ENCODE assay signal across 8 cellular contexts in the genomic region with DNA sequence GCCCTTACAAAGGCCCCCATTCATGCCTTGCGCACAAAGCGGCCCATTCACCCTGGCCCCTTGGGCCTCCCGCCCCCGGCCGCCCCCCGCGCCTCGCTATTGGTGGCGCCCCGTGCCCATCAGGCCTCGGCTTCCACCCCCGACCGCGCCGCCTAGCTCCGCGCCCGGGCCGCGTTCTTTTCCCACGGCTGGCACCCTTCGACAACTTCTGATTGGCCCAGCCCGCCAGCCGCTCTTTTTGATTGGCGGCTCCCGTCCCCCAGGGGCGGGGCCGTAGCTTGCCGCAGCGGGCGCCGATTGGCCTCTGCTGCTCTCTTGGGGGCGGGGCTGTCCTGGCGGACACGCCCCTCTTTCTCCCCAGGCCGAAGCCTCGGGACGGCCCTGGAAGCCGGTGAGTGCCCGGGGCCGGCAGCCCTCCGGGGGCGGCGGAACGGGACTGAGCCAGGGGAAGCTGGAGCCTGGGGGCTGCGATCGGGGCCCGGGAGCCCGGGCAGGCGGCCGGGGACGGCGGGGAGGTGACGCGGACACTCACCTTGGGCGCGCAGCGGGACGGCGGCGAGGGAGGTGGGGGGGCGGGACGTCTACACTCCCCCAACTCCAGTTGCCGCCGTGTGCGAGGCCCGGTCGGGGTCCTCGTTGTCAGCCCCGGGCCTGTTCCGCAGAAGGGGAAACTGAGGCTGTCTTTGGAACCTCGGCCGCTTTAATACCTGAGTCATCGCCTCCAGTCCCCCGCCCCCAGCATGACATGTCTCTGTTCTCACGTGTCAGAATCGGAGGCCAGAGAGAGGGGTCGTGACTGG. TPM values are rescaled to one million over a fixed set of nuclear protein-coding genes. Genes with fewer than 3 reads are reported as not detected.
A peak's percentile ranks its signal among the peaks of the same experiment; 100 is the strongest.
DNase-seq lines count a peak whose midpoint lies in the region; ATAC-seq and TF ChIP-seq lines count a peak whose summit lies in the region.

A gene (plus strand): TSS at position 342 of the 800 bp plus-strand sequence. CDS start 6,744 bp downstream, outside the sequence.

- peak in 2 of 3 donors; percentile 60 to 65 for TF ChIP-seq POLR2A in body of pancreas (IDR thresholded peaks at IDR 0.05)

- peak in 2 of 7 experiments; percentile 24 to 37 for TF ChIP-seq CTCF in body of pancreas (IDR thresholded peaks at IDR 0.05)
- TF ChIP-seq CTCF in GM13976 (IDR thresholded peaks at IDR 0.05; ENCODE audit: borderline replicate concordance, control extremely low read depth, extremely low read depth, insufficient read depth, missing control alignments) = no peak

- H3K4me1 ChIP-seq in body of pancreas (peaks cover 43% of the 10 kb centered on the region), skeletal muscle tissue (ENCODE audit: control insufficient read depth in 3 of 3, insufficient read depth in 3 of 3, low read length in 3 of 3) (peaks cover 23 to 33% (median 27%) of the 10 kb centered on the region in 3 donors)

- H3K36me3 ChIP-seq in body of pancreas (replicated peaks in 1 of 2; ENCODE audit: insufficient read depth in 1 of 2, low read depth in 2 of 2) (no peaks in the 10 kb centered on the region), skeletal muscle tissue (ENCODE audit: control insufficient read depth in 3 of 3, insufficient read depth in 3 of 3, low read length in 3 of 3) (no peaks in the 10 kb centered on the region)

- intact Hi-C loops in body of pancreas (cut with DNase I) = no loop called here

- H3K9me3 ChIP-seq in body of pancreas (no peaks in the 10 kb centered on the region), skeletal muscle tissue (ENCODE audit: control insufficient read depth in 3 of 3, low read length in 3 of 3) (no peaks in the 10 kb centered on the region)

- ATAC-seq in body of pancreas (peak; percentile 90), HG03196 (IDR thresholded peaks at IDR 0.05; ENCODE audit: unreplicated experiment) (no peak)

- H3K27ac ChIP-seq in body of pancreas (peak within 1 kb of the TSS; percentile 57 to 96 (median 90)), skeletal muscle tissue (ENCODE audit: low read depth, low read length) (peak within 1 kb of the TSS; percentile 93)

- H3K27me3 ChIP-seq in body of pancreas (no peaks in the 10 kb centered on the region), skeletal muscle tissue (ENCODE audit: control insufficient read depth in 3 of 3, insufficient read depth in 3 of 3, low read length in 3 of 3) (peaks cover 0 to 24% (median 2%) of the 10 kb centered on the region in 3 donors)

- H3K4me3 ChIP-seq in body of pancreas (peak within 1 kb of the TSS; percentile 44 to 45), skeletal muscle tissue (ENCODE audit: low read length in 3 of 3) (peak within 1 kb of the TSS; percentile 70 to 76 (median 74))

- 1 to 2% methylated on average over 20 to 67 of the region's 78 CpGs for WGBS in body of pancreas, 2 donors

- DNase-seq in DMS153 (lab: John Stamatoyannopoulos, UW) (peak; percentile 91), NCI-H1930 (lab: John Stamatoyannopoulos, UW) (peak; percentile 93 to 94), body of pancreas (peak; percentile 96 to 98 (median 98)), iris pigment epithelial cell (ENCODE audit: low read depth) (peak; percentile 65), GM13976 (ENCODE audit: low spot score) (no peak), GF-D8 (lab: John Stamatoyannopoulos, UW) (no peak)

- H3K9ac ChIP-seq in skeletal muscle tissue (ENCODE audit: low read depth in 1 of 3, low read length in 3 of 3) = peak within 1 kb of the TSS; percentile 70 to 85 (median 81)

- in situ Hi-C loops in GM13976 (cut with MboI; ENCODE audit: low sequenced_read_pairs, unreplicated experiment) = no loop called here

RNA-seq across cellular contexts. Expression of the gene that starts here (rescaled TPM):
- total RNA-seq in body of pancreas (10 to 100 TPM; 40.9 to 61.2 TPM), skeletal muscle tissue (30.3 TPM)

Comparison
In these comparisons a context has a peak if more than half of its experiments do, and no peak if none do; other contexts are left out.
1. DNase-seq: peak in DMS153 (single experiment), NCI-H1930 (2 of 2), body of pancreas (4 of 4) and iris pigment epithelial cell (single experiment); none in GM13976 (single experiment) and GF-D8 (single experiment).